In genomic region chr11:24861440-24861839, GRCh38 we compare ENCODE assay signal across 26 cellular contexts.
"Had no signal": no experiment of that assay in that cellular context is flagged by ENCODE, and none has a peak within 500 bp of the region (broad histone marks: within the 10 kb centered on the region; RNA-seq: fewer than 3 reads in every experiment).

No MANE protein-coding gene starts in this region.

- H3K4me1 ChIP-seq: left ventricle myocardium inferior, right atrium auricular region, right lobe of liver, tibial nerve, uterus had no signal

- H3K4me3 ChIP-seq: left ventricle myocardium inferior, lung, mucosa of descending colon, right atrium auricular region, right lobe of liver, smooth muscle cell, tibial nerve, uterus had no signal

- H3K4me2 ChIP-seq: smooth muscle cell had no signal

- ATAC-seq: mucosa of descending colon; naive thymus-derived CD4-positive, alpha-beta T cell; stimulated activated memory B cell treated with anti-CD40 and anti-IgM and Interleukin-4, amounts not matched to agents 10 μg/mL and 1 μg/mL and 100 μg/mL, for 72 hours; stimulated activated naive CD8-positive, alpha-beta T cell treated with anti-CD3 and anti-CD28 coated beads, Interleukin-15, amount 100 ng/mL, for 72 hours had no signal

- H3K27me3 ChIP-seq: neutrophil, right atrium auricular region, right lobe of liver, tibial nerve, uterus had no signal

- H3K36me3 Mint-ChIP-seq: naive thymus-derived CD4-positive, alpha-beta T cell; stimulated activated memory B cell treated with anti-CD40 and anti-IgM and Interleukin-4, amounts not matched to agents 10 μg/mL and 1 μg/mL and 100 μg/mL, for 72 hours had no signal

- H3K4me1 Mint-ChIP-seq: naive thymus-derived CD4-positive, alpha-beta T cell; neural crest cell; stimulated activated memory B cell treated with anti-CD40 and anti-IgM and Interleukin-4, amounts not matched to agents 10 μg/mL and 1 μg/mL and 100 μg/mL, for 72 hours; stimulated activated naive CD8-positive, alpha-beta T cell treated with anti-CD3 and anti-CD28 coated beads, Interleukin-15, amount 100 ng/mL, for 72 hours had no signal

- H3K27ac Mint-ChIP-seq: naive thymus-derived CD4-positive, alpha-beta T cell; nephron; progenitor cell of endocrine pancreas; stimulated activated memory B cell treated with anti-CD40 and anti-IgM and Interleukin-4, amounts not matched to agents 10 μg/mL and 1 μg/mL and 100 μg/mL, for 72 hours; stimulated activated naive CD8-positive, alpha-beta T cell treated with anti-CD3 and anti-CD28 coated beads, Interleukin-15, amount 100 ng/mL, for 72 hours; type B pancreatic cell had no signal

- H3K27ac ChIP-seq: left ventricle myocardium inferior, neutrophil, right atrium auricular region, right lobe of liver, tibial nerve, uterus had no signal

- H3K9me3 ChIP-seq: neutrophil, right lobe of liver, uterus had no signal

- DNase-seq: hypothalamus; islet precursor cell; left ventricle myocardium inferior; midbrain; mucosa of descending colon; naive thymus-derived CD4-positive, alpha-beta T cell; occipital lobe; right lobe of liver; stimulated activated CD4-positive, alpha-beta T cell treated with anti-CD3 and anti-CD28 coated beads, Interleukin-1b, Interleukin-23, amount 100 ng/mL, for 48 hours; stimulated activated CD4-positive, alpha-beta T cell treated with anti-CD3 and anti-CD28 coated beads, Interleukin-2, amount 100 ng/mL, for 48 hours; stimulated activated CD4-positive, alpha-beta T cell treated with anti-CD3 and anti-CD28 coated beads, Interleukin-4, amount 100 ng/mL, for 4 hours; stimulated activated CD8-positive, alpha-beta memory T cell treated with anti-CD3 and anti-CD28 coated beads, Interleukin-4, amount 100 ng/mL, for 48 hours; stimulated activated naive CD4-positive, alpha-beta T cell treated with Interleukin-2 at 50 U/mL for 16 hours; stimulated activated naive CD8-positive, alpha-beta T cell treated with anti-CD3 and anti-CD28 coated beads, Interleukin-15, amount 100 ng/mL, for 72 hours; substantia nigra; uterus had no signal

- H3K36me3 ChIP-seq: left ventricle myocardium inferior, neutrophil, right atrium auricular region, right lobe of liver, tibial nerve, uterus had no signal

- H3K27me3 Mint-ChIP-seq: naive thymus-derived CD4-positive, alpha-beta T cell; progenitor cell of endocrine pancreas; stimulated activated memory B cell treated with anti-CD40 and anti-IgM and Interleukin-4, amounts not matched to agents 10 μg/mL and 1 μg/mL and 100 μg/mL, for 72 hours; stimulated activated naive CD8-positive, alpha-beta T cell treated with anti-CD3 and anti-CD28 coated beads, Interleukin-15, amount 100 ng/mL, for 72 hours; type B pancreatic cell had no signal

- H3K4me3 Mint-ChIP-seq: naive thymus-derived CD4-positive, alpha-beta T cell; nephron; neural crest cell; stimulated activated memory B cell treated with anti-CD40 and anti-IgM and Interleukin-4, amounts not matched to agents 10 μg/mL and 1 μg/mL and 100 μg/mL, for 72 hours; stimulated activated naive CD8-positive, alpha-beta T cell treated with anti-CD3 and anti-CD28 coated beads, Interleukin-15, amount 100 ng/mL, for 72 hours; type B pancreatic cell had no signal
